Comparison of ENCODE assay signal across 1 cellular context in the genomic region with DNA sequence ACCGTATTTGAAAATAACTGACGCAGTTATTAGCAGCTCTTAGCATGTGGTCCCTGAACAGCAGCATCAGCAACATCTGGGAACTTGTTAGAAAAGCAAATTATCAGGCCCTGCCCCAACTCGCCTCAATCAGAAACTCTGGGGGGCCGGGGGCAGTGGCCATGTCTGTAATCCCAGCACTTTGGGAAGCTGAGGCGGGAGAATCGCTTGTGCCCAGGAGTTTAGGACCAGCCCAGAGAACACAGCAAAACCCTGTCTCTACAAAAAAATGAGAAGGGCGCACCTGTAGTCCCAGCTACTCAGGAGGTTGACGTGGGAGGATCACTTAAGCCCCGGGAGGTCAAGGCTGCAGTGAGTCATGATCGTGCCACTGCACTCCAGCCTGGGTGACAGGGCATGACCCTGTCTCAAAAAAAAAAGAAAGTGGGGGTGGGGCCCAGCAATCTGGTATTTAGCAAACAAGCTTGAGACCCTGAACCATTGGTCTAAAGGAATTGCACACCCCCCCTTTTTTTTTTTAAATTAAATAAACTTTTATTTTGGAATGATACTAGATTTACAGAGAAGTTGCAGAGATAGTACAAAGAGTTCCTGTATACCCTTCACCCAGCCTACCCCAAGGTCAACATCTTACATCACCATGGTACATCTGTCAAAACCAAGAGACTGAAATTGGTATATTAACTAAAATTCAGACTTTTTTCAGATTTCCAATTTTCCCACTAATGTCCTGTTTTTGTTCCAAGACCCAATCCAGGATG.
A peak's percentile ranks its signal among the peaks of the same experiment; 100 is the strongest.
TF ChIP-seq lines count a peak whose summit lies in the region.

No MANE protein-coding gene starts in this region.

TF ChIP-seq in HepG2, 621 proteins besides CTCF, POLR2A, EP300 and RAD21 (continued from another document and continues in another):
- TF ChIP-seq, protein P1, sequence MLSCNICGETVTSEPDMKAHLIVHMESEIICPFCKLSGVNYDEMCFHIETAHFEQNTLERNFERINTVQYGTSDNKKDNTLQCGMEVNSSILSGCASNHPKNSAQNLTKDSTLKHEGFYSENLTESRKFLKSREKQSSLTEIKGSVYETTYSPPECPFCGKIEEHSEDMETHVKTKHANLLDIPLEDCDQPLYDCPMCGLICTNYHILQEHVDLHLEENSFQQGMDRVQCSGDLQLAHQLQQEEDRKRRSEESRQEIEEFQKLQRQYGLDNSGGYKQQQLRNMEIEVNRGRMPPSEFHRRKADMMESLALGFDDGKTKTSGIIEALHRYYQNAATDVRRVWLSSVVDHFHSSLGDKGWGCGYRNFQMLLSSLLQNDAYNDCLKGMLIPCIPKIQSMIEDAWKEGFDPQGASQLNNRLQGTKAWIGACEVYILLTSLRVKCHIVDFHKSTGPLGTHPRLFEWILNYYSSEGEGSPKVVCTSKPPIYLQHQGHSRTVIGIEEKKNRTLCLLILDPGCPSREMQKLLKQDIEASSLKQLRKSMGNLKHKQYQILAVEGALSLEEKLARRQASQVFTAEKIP (CRISPR knock-in tag; IDR thresholded peaks at IDR 0.05; ENCODE audit: borderline replicate concordance): no peak
- TF ChIP-seq ZNF704 (CRISPR knock-in tag; IDR thresholded peaks at IDR 0.05; ENCODE audit: borderline replicate concordance) (0 out of 2 replicates have a peak, but pooled peaks have one; percentile 9), ZBTB4 (CRISPR knock-in tag; IDR thresholded peaks at IDR 0.05; ENCODE audit: borderline replicate concordance) (no peak), TOE1 (CRISPR knock-in tag; IDR thresholded peaks at IDR 0.05) (no peak), RXRB (CRISPR knock-in tag; IDR thresholded peaks at IDR 0.05; ENCODE audit: borderline replicate concordance) (peak; percentile 66; the same call in 1 of the 2 replicates), HOXA9 (CRISPR knock-in tag; IDR thresholded peaks at IDR 0.05; ENCODE audit: borderline replicate concordance) (no peak), NFIC (IDR thresholded peaks at IDR 0.05; ENCODE audit: low read length) (0 out of 2 replicates have a peak, but pooled peaks have one; percentile 10), CREM (IDR thresholded peaks at IDR 0.05) (peak; percentile 55; the same call in 1 of the 2 replicates), CREM (CRISPR knock-in tag; IDR thresholded peaks at IDR 0.05) (no peak), GMEB1 (CRISPR knock-in tag; IDR thresholded peaks at IDR 0.05; ENCODE audit: borderline replicate concordance) (no peak; the same call in 1 of the 2 replicates), MED1 (CRISPR knock-in tag; IDR thresholded peaks at IDR 0.05) (0 out of 2 replicates have a peak, but pooled peaks have one; percentile 37), ZNF180 (CRISPR knock-in tag; IDR thresholded peaks at IDR 0.05; ENCODE audit: borderline replicate concordance, low read depth) (no peak), ATF4 (CRISPR knock-in tag; IDR thresholded peaks at IDR 0.05) (0 out of 4 replicates have a peak, but pooled peaks of 1 of the 2 experiments have one; percentile 32), NFE2 (CRISPR knock-in tag; IDR thresholded peaks at IDR 0.05) (no peak), LRRFIP1 (CRISPR knock-in tag; conservative IDR thresholded peaks at IDR 0.05) (no peak), ZFP37 (CRISPR knock-in tag; IDR thresholded peaks at IDR 0.05; ENCODE audit: borderline replicate concordance) (no peak; the same call in 1 of the 2 replicates), ZNF563 (CRISPR knock-in tag; IDR thresholded peaks at IDR 0.05) (no peak), CSRNP2 (CRISPR knock-in tag; conservative IDR thresholded peaks at IDR 0.05; ENCODE audit: low read depth) (no peak), PITX1 (CRISPR knock-in tag; IDR thresholded peaks at IDR 0.05) (peak; percentile 88), NCOA5 (CRISPR knock-in tag; IDR thresholded peaks at IDR 0.05) (no peak)
- TF ChIP-seq, protein P2, sequence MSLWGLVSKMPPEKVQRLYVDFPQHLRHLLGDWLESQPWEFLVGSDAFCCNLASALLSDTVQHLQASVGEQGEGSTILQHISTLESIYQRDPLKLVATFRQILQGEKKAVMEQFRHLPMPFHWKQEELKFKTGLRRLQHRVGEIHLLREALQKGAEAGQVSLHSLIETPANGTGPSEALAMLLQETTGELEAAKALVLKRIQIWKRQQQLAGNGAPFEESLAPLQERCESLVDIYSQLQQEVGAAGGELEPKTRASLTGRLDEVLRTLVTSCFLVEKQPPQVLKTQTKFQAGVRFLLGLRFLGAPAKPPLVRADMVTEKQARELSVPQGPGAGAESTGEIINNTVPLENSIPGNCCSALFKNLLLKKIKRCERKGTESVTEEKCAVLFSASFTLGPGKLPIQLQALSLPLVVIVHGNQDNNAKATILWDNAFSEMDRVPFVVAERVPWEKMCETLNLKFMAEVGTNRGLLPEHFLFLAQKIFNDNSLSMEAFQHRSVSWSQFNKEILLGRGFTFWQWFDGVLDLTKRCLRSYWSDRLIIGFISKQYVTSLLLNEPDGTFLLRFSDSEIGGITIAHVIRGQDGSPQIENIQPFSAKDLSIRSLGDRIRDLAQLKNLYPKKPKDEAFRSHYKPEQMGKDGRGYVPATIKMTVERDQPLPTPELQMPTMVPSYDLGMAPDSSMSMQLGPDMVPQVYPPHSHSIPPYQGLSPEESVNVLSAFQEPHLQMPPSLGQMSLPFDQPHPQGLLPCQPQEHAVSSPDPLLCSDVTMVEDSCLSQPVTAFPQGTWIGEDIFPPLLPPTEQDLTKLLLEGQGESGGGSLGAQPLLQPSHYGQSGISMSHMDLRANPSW (CRISPR knock-in tag; IDR thresholded peaks at IDR 0.05; ENCODE audit: borderline replicate concordance): 0 out of 2 replicates have a peak, but pooled peaks have one; percentile 7
- TF ChIP-seq, protein P3, sequence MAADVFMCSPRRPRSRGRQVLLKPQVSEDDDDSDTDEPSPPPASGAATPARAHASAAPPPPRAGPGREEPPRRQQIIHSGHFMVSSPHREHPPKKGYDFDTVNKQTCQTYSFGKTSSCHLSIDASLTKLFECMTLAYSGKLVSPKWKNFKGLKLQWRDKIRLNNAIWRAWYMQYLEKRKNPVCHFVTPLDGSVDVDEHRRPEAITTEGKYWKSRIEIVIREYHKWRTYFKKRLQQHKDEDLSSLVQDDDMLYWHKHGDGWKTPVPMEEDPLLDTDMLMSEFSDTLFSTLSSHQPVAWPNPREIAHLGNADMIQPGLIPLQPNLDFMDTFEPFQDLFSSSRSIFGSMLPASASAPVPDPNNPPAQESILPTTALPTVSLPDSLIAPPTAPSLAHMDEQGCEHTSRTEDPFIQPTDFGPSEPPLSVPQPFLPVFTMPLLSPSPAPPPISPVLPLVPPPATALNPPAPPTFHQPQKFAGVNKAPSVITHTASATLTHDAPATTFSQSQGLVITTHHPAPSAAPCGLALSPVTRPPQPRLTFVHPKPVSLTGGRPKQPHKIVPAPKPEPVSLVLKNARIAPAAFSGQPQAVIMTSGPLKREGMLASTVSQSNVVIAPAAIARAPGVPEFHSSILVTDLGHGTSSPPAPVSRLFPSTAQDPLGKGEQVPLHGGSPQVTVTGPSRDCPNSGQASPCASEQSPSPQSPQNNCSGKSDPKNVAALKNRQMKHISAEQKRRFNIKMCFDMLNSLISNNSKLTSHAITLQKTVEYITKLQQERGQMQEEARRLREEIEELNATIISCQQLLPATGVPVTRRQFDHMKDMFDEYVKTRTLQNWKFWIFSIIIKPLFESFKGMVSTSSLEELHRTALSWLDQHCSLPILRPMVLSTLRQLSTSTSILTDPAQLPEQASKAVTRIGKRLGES (CRISPR knock-in tag; IDR thresholded peaks at IDR 0.05; ENCODE audit: borderline replicate concordance): no peak
- TF ChIP-seq, protein P4, sequence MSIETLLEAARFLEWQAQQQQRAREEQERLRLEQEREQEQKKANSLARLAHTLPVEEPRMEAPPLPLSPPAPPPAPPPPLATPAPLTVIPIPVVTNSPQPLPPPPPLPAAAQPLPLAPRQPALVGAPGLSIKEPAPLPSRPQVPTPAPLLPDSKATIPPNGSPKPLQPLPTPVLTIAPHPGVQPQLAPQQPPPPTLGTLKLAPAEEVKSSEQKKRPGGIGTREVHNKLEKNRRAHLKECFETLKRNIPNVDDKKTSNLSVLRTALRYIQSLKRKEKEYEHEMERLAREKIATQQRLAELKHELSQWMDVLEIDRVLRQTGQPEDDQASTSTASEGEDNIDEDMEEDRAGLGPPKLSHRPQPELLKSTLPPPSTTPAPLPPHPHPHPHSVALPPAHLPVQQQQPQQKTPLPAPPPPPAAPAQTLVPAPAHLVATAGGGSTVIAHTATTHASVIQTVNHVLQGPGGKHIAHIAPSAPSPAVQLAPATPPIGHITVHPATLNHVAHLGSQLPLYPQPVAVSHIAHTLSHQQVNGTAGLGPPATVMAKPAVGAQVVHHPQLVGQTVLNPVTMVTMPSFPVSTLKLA (IDR thresholded peaks at IDR 0.05): 0 out of 2 replicates have a peak, but pooled peaks have one; percentile 3
